In the genomic region with DNA sequence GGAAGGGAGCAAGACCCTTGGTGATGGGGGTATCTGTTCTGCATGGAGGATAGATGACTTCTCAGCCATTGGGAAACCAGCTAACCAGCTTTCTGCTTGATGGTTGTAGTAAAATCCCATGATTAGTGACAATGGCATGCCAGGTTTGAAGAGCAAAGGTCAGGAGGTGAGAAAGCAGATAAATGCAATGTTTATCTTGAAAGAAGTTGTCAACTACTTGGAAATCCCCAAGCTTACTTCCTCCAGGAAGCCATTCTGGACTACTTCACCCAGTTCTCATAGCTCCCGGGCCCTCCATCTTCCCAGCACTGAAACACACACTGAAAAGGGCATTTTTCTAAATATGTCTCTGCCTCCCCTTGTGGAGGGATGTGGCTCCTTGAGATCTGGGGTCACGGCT, we compare ENCODE assay signal across 9 cellular contexts. TPM values are rescaled to one million over a fixed set of nuclear protein-coding genes. Genes with fewer than 3 reads are reported as not detected.
A peak's percentile ranks its signal among the peaks of the same experiment; 100 is the strongest.
DNase-seq lines count a peak whose midpoint lies in the region; ATAC-seq and TF ChIP-seq lines count a peak whose summit lies in the region.
"Had no signal": no experiment of that assay in that cellular context is flagged by ENCODE, and none has a peak within 500 bp of the region (broad histone marks: within the 10 kb centered on the region; RNA-seq: fewer than 3 reads in every experiment).

No MANE protein-coding gene starts in this region.

- H3K4me1 Mint-ChIP-seq in CD4-positive, CD25-positive, alpha-beta regulatory T cell: peaks cover 39 to 95% (median 78%) of the 10 kb centered on the region in 4 donors
- peaks cover 33 to 94% (median 70%) of the 10 kb centered on the region in 4 donors for H3K4me1 Mint-ChIP-seq in naive thymus-derived CD8-positive, alpha-beta T cell

- no peaks in the 10 kb centered on the region for H3K27me3 Mint-ChIP-seq in CD4-positive, CD25-positive, alpha-beta regulatory T cell
- no peaks in the 10 kb centered on the region for H3K27me3 Mint-ChIP-seq in naive thymus-derived CD8-positive, alpha-beta T cell

- peak overlapping the region; percentile 98 for H3K27ac ChIP-seq in CD4-positive, CD25-positive, alpha-beta regulatory T cell (ENCODE audit: insufficient read depth, low read length, poor library complexity, severe bottlenecking)
- peak overlapping the region; percentile 100 for H3K27ac ChIP-seq in brain microvascular endothelial cell

- H3K9me3 Mint-ChIP-seq in CD4-positive, CD25-positive, alpha-beta regulatory T cell: peaks cover 0 to 1% (median 0%) of the 10 kb centered on the region in 7 donors
- peaks cover 0 to under 1% (median 0%) of the 10 kb centered on the region in 9 donors for H3K9me3 Mint-ChIP-seq in naive thymus-derived CD8-positive, alpha-beta T cell

- no peaks in the 10 kb centered on the region for H3K9me3 ChIP-seq in CD4-positive, CD25-positive, alpha-beta regulatory T cell (ENCODE audit: control insufficient read depth in 2 of 2, low read length in 2 of 2)
- peaks cover 3% of the 10 kb centered on the region; the same call in 1 of the 2 replicates for H3K9me3 ChIP-seq in MG63

- peak overlapping the region; percentile 29 for H3K4me3 ChIP-seq in CD4-positive, CD25-positive, alpha-beta regulatory T cell (ENCODE audit: low read depth, low read length)
- H3K4me3 ChIP-seq in brain microvascular endothelial cell (ENCODE audit: low read depth, low read length) (no peak overlapping the region), MG63 (no peak overlapping the region)

- in situ Hi-C loops in brain microvascular endothelial cell (cut with HindIII; ENCODE audit: low pct_ligation_motif_present, low sequenced_read_pairs): no loop called here

- H3K27me3 ChIP-seq in CD4-positive, CD25-positive, alpha-beta regulatory T cell (ENCODE audit: control insufficient read depth, insufficient read depth, low read length): no peaks in the 10 kb centered on the region
- H3K27me3 ChIP-seq in brain microvascular endothelial cell (replicated peaks): no peaks in the 10 kb centered on the region
- no peaks in the 10 kb centered on the region for H3K27me3 ChIP-seq in MG63

- H3K4me1 ChIP-seq in CD4-positive, CD25-positive, alpha-beta regulatory T cell (ENCODE audit: control insufficient read depth, insufficient read depth, low read length, poor library complexity, severe bottlenecking): peaks cover 81% of the 10 kb centered on the region

- POLR2A ChIA-PET in naive thymus-derived CD8-positive, alpha-beta T cell (lab: Charles Lee): interaction anchor here (1.1 to 1.6 kb wide), 2 partner anchors 10 to 15 kb away, joined by 4 to 5 read pairs; no protein-coding TSS in a partner anchor

- H3K27ac Mint-ChIP-seq in CD4-positive, CD25-positive, alpha-beta regulatory T cell: peak overlapping the region; percentile 92 to 98 (median 92)
- peak overlapping the region in 7 of 10 donors; percentile 25 to 83 (median 74) for H3K27ac Mint-ChIP-seq in naive thymus-derived CD8-positive, alpha-beta T cell

- DNase-seq in CD4-positive, CD25-positive, alpha-beta regulatory T cell: no peak
- DNase-seq in HuH-7 (ENCODE audit: low spot score) (peak; percentile 69), brain microvascular endothelial cell (no peak), germinal center (ENCODE audit: low spot score) (no peak), MG63 (no peak), NCI-H2227 (lab: John Stamatoyannopoulos, UW; ENCODE audit: unreplicated experiment) (no peak)
- DNase-seq in naive thymus-derived CD8-positive, alpha-beta T cell: no peak
- DNase-seq in activated effector memory CD4-positive, alpha-beta T cell treated with anti-CD3 and anti-CD28 coated beads, Interleukin-2, amount 50 U/mL, for 16 hours: no peak
- DNase-seq: NCI-H187 treated with DMSO at 0.1 percent for 48 hours had no signal

- H3K36me3 Mint-ChIP-seq in CD4-positive, CD25-positive, alpha-beta regulatory T cell: peaks cover 10% of the 10 kb centered on the region
- no peaks in the 10 kb centered on the region for H3K36me3 Mint-ChIP-seq in naive thymus-derived CD8-positive, alpha-beta T cell

- no peak for ATAC-seq in CD4-positive, CD25-positive, alpha-beta regulatory T cell (ENCODE audit: low read depth in 2 of 2)
- ATAC-seq in naive thymus-derived CD8-positive, alpha-beta T cell: no peak

- no peaks in the 10 kb centered on the region for H3K36me3 ChIP-seq in CD4-positive, CD25-positive, alpha-beta regulatory T cell (ENCODE audit: control insufficient read depth, insufficient read depth, low read length)
- peaks cover 23% of the 10 kb centered on the region for H3K36me3 ChIP-seq in brain microvascular endothelial cell (replicated peaks)
- peaks cover 81% of the 10 kb centered on the region for H3K36me3 ChIP-seq in MG63

- H3K4me3 Mint-ChIP-seq in CD4-positive, CD25-positive, alpha-beta regulatory T cell: peak overlapping the region; percentile 22 to 83 (median 62)
- peak overlapping the region in 2 of 10 donors; percentile 27 to 64 for H3K4me3 Mint-ChIP-seq in naive thymus-derived CD8-positive, alpha-beta T cell

- TF ChIP-seq CTCF in brain microvascular endothelial cell (IDR thresholded peaks at IDR 0.05; ENCODE audit: low read depth, low read length, missing control alignments): no peak

RNA-seq across cellular contexts. Expression of a gene that starts 51.3 kb away (rescaled TPM):
- 76.6 TPM for total RNA-seq in CD4-positive, CD25-positive, alpha-beta regulatory T cell
- polyA plus RNA-seq in CD4-positive, CD25-positive, alpha-beta regulatory T cell: 10 to 100 TPM; 12.0 to 17.0 (median 14.5) TPM
- 10 to 100 TPM; 53.1 to 55.4 TPM for total RNA-seq in naive thymus-derived CD8-positive, alpha-beta T cell
- 1 to 10 TPM in 2 of 3 donors, under 1 TPM in 1; 0.57 to 4.2 (median 1.7) TPM for polyA plus RNA-seq in naive thymus-derived CD8-positive, alpha-beta T cell
- total RNA-seq in MG63 (2014; rRNA removed; shearing (Covaris generic); ENCODE audit: low replicate concordance): 32.9 and 38.2 TPM in 2 replicates
